In genomic region chr3:194998948-194999347, GRCh38 we compare ENCODE assay signal across 23 cellular contexts.
"Had no signal": no experiment of that assay in that cellular context is flagged by ENCODE, and none has a peak within 500 bp of the region (broad histone marks: within the 10 kb centered on the region; RNA-seq: fewer than 3 reads in every experiment).

No MANE protein-coding gene starts in this region.

- H3K27me3 Mint-ChIP-seq: activated naive CD8-positive, alpha-beta T cell treated with anti-CD3 and anti-CD28 coated beads for 36 hours had no signal

- H3K27ac Mint-ChIP-seq: activated CD8-positive, alpha-beta T cell treated with anti-CD3 and anti-CD28 coated beads for 36 hours; activated naive CD4-positive, alpha-beta T cell treated with anti-CD3 and anti-CD28 coated beads, Interleukin-2, amount 10 ng/mL, durations not matched to agents 7 days and 5 days; activated naive CD8-positive, alpha-beta T cell treated with anti-CD3 and anti-CD28 coated beads for 36 hours; activated T-helper 17 cell treated with anti-CD3 and anti-CD28 coated beads, Interleukin-2, amount 50 U/mL, for 72 hours had no signal

- H3K27me3 ChIP-seq: breast epithelium had no signal

- H3K9me3 ChIP-seq: breast epithelium had no signal

- H3K9me3 Mint-ChIP-seq: activated CD8-positive, alpha-beta T cell treated with anti-CD3 and anti-CD28 coated beads for 36 hours; activated naive CD4-positive, alpha-beta T cell treated with anti-CD3 and anti-CD28 coated beads, Interleukin-2, amount 10 ng/mL, durations not matched to agents 7 days and 5 days; activated naive CD8-positive, alpha-beta T cell treated with anti-CD3 and anti-CD28 coated beads for 36 hours; activated T-helper 17 cell treated with anti-CD3 and anti-CD28 coated beads, Interleukin-2, amount 50 U/mL, for 72 hours had no signal

- H3K36me3 Mint-ChIP-seq: activated naive CD4-positive, alpha-beta T cell treated with anti-CD3 and anti-CD28 coated beads, Interleukin-2, amount 10 ng/mL, durations not matched to agents 7 days and 5 days; activated naive CD8-positive, alpha-beta T cell treated with anti-CD3 and anti-CD28 coated beads for 36 hours had no signal

- H3K4me1 Mint-ChIP-seq: activated naive CD4-positive, alpha-beta T cell treated with anti-CD3 and anti-CD28 coated beads, Interleukin-2, amount 10 ng/mL, durations not matched to agents 7 days and 5 days; activated naive CD8-positive, alpha-beta T cell treated with anti-CD3 and anti-CD28 coated beads for 36 hours; activated T-helper 17 cell treated with anti-CD3 and anti-CD28 coated beads, Interleukin-2, amount 50 U/mL, for 72 hours had no signal

- H3K4me3 Mint-ChIP-seq: activated CD8-positive, alpha-beta T cell treated with anti-CD3 and anti-CD28 coated beads for 36 hours; activated naive CD4-positive, alpha-beta T cell treated with anti-CD3 and anti-CD28 coated beads, Interleukin-2, amount 10 ng/mL, durations not matched to agents 7 days and 5 days; activated naive CD8-positive, alpha-beta T cell treated with anti-CD3 and anti-CD28 coated beads for 36 hours; activated T-helper 17 cell treated with anti-CD3 and anti-CD28 coated beads, Interleukin-2, amount 50 U/mL, for 72 hours had no signal

- ATAC-seq: activated CD8-positive, alpha-beta T cell treated with anti-CD3 and anti-CD28 coated beads for 36 hours; activated T-helper 17 cell treated with anti-CD3 and anti-CD28 coated beads, Interleukin-2, amount 50 U/mL, for 72 hours; PC-3 had no signal

- H3K27ac ChIP-seq: breast epithelium had no signal

- DNase-seq: activated CD4-positive, alpha-beta T cell treated with anti-CD3 and anti-CD28 coated beads, Interleukin-2, amount 50 U/mL, for 1 hour; activated CD4-positive, CD25-positive, alpha-beta regulatory T cell; activated CD8-positive, alpha-beta T cell treated with anti-CD3 and anti-CD28 coated beads for 36 hours; activated gamma-delta T cell; activated naive CD4-positive, alpha-beta T cell treated with anti-CD3 and anti-CD28 coated beads, Interleukin-2, amount 10 ng/mL, durations not matched to agents 7 days and 5 days; activated naive CD8-positive, alpha-beta T cell treated with anti-CD3 and anti-CD28 coated beads for 36 hours; activated T-cell treated with anti-CD3 and anti-CD28 coated beads for 4 hours; activated T-cell treated with anti-CD3 and anti-CD28 coated beads, Interleukin-2, amount 50 U/mL, for 48 hours; caudate nucleus; IMR-90; Kasumi-1; KBM-7; NCI-H1105 treated with DMSO at 0.1 percent for 48 hours; NCI-H1436 treated with DMSO at 0.1 percent for 48 hours; NCI-H187; NCI-H2081; NCI-H524; PC-3; SHP77 treated with DMSO at 0.1 percent for 48 hours; T-helper 2 cell; T1000 had no signal

- H3K36me3 ChIP-seq: breast epithelium had no signal

- H3K4me3 ChIP-seq: breast epithelium had no signal
